ENCODE assay signal across 21 cellular contexts in genomic region chr10:131077031-131077430, GRCh38.
DNase-seq lines count a peak whose midpoint lies in the region; ATAC-seq and TF ChIP-seq lines count a peak whose summit lies in the region.
"Had no signal": no experiment of that assay in that cellular context is flagged by ENCODE, and none has a peak within 500 bp of the region (broad histone marks: within the 10 kb centered on the region; RNA-seq: fewer than 3 reads in every experiment).

No MANE protein-coding gene starts in this region.

- no peaks in the 10 kb centered on the region for H3K27me3 Mint-ChIP-seq in CD4-positive, alpha-beta memory T cell
- H3K27me3 Mint-ChIP-seq: IgD-negative memory B cell had no signal

- H3K36me3 ChIP-seq in left ventricle myocardium inferior, result no peaks in the 10 kb centered on the region
- H3K36me3 ChIP-seq in CD4-positive, alpha-beta memory T cell (ENCODE audit: insufficient read depth, low read length), result no peaks in the 10 kb centered on the region
- H3K36me3 ChIP-seq: BLaER1 had no signal

- no peak overlapping the region for H3K4me3 Mint-ChIP-seq in CD4-positive, alpha-beta memory T cell
- H3K4me3 Mint-ChIP-seq: CD14-positive monocyte; CD8-positive, alpha-beta T cell; GM23338; H9; IgD-negative memory B cell had no signal

- peak; percentile 32 for DNase-seq in Right ventricle myocardium inferior (ENCODE audit: missing footprints)
- no peak for DNase-seq in left ventricle myocardium inferior
- peak; percentile 29 for DNase-seq in islet precursor cell
- peak; percentile 58 for DNase-seq in posterior vena cava (ENCODE audit: low spot score)
- no peak for DNase-seq in stimulated activated CD4-positive, alpha-beta T cell treated with anti-CD3 and anti-CD28 coated beads, Interleukin-4, amount 100 ng/mL, for 4 hours
- no peak for DNase-seq in CD4-positive, alpha-beta memory T cell
- DNase-seq: AML-193; Calu3; CD8-positive, alpha-beta T cell; DMS79 treated with DMSO at 0.1 percent for 48 hours; GF-D8; H9; KBM-7 had no signal

- intact Hi-C loops in Right ventricle myocardium inferior (cut with DNase I) (no loop called here), left ventricle myocardium inferior (cut with micrococcal nuclease) (no loop called here), posterior vena cava (cut with DNase I) (no loop called here)
- intact Hi-C loops in CD4-positive, alpha-beta memory T cell (cut with micrococcal nuclease), result no loop called here

- H3K4me1 ChIP-seq in left ventricle myocardium inferior, result no peaks in the 10 kb centered on the region
- H3K4me1 ChIP-seq in CD4-positive, alpha-beta memory T cell (ENCODE audit: insufficient read depth, low read length), result no peaks in the 10 kb centered on the region
- H3K4me1 ChIP-seq: A549 had no signal

- POLR2A ChIA-PET in CD4-positive, alpha-beta memory T cell (lab: Charles Lee; ENCODE audit: partially characterized antibody), result no interaction called here

- H3K27ac Mint-ChIP-seq in CD4-positive, alpha-beta memory T cell, result no peak overlapping the region
- H3K27ac Mint-ChIP-seq: CD14-positive monocyte; CD8-positive, alpha-beta T cell; GM23338; H9; IgD-negative memory B cell had no signal

- no peak for ATAC-seq in Right ventricle myocardium inferior
- no peak for ATAC-seq in GM21825 (IDR thresholded peaks at IDR 0.05; ENCODE audit: unreplicated experiment)
- ATAC-seq: A549; CD8-positive, alpha-beta T cell; GM23338; HepG2 had no signal

- TF ChIP-seq CTCF in left ventricle myocardium inferior (IDR thresholded peaks at IDR 0.05; ENCODE audit: borderline replicate concordance), result no peak

- no peak overlapping the region for H3K27ac ChIP-seq in left ventricle myocardium inferior (replicated peaks)
- H3K27ac ChIP-seq in CD4-positive, alpha-beta memory T cell (ENCODE audit: low read depth, low read length), result no peak overlapping the region
- H3K27ac ChIP-seq: 22Rv1, A549, BLaER1 had no signal

- no peaks in the 10 kb centered on the region for H3K4me1 Mint-ChIP-seq in CD4-positive, alpha-beta memory T cell
- H3K4me1 Mint-ChIP-seq: CD14-positive monocyte, GM23338 had no signal

- H3K9me3 Mint-ChIP-seq in CD4-positive, alpha-beta memory T cell, result no peaks in the 10 kb centered on the region
- H3K9me3 Mint-ChIP-seq: CD8-positive, alpha-beta T cell; H9 had no signal

- H3K4me3 ChIP-seq in left ventricle myocardium inferior, result no peak overlapping the region
- no peak overlapping the region for H3K4me3 ChIP-seq in CD4-positive, alpha-beta memory T cell (ENCODE audit: low read length in 2 of 2)
- H3K4me3 ChIP-seq: A549, BLaER1, GM23338 had no signal

- H3K27me3 ChIP-seq in left ventricle myocardium inferior (ENCODE audit: low read depth), result peaks cover 67% of the 10 kb centered on the region
- no peaks in the 10 kb centered on the region for H3K27me3 ChIP-seq in CD4-positive, alpha-beta memory T cell (ENCODE audit: insufficient read depth, low read length)
- H3K27me3 ChIP-seq: BLaER1 had no signal

- no peaks in the 10 kb centered on the region for H3K9me3 ChIP-seq in left ventricle myocardium inferior (replicated peaks)
- H3K9me3 ChIP-seq in CD4-positive, alpha-beta memory T cell (ENCODE audit: control insufficient read depth in 1 of 2, low read length in 2 of 2), result no peaks in the 10 kb centered on the region
- H3K9me3 ChIP-seq: A549, BLaER1 had no signal

- CTCF ChIA-PET in CD4-positive, alpha-beta memory T cell (lab: Charles Lee; ENCODE audit: partially characterized antibody), result no interaction called here

- H3K36me3 Mint-ChIP-seq in CD4-positive, alpha-beta memory T cell, result no peaks in the 10 kb centered on the region
- H3K36me3 Mint-ChIP-seq: CD14-positive monocyte; CD8-positive, alpha-beta T cell; IgD-negative memory B cell had no signal

Comparison
In these comparisons a context has a peak if more than half of its experiments do, and no peak if none do; other contexts are left out.
1. DNase-seq: peak in Right ventricle myocardium inferior (single experiment), islet precursor cell (single experiment) and posterior vena cava (single experiment); none in left ventricle myocardium inferior (single experiment), stimulated activated CD4-positive, alpha-beta T cell treated with anti-CD3 and anti-CD28 coated beads, Interleukin-4, amount 100 ng/mL, for 4 hours (0 of 2) and CD4-positive, alpha-beta memory T cell (0 of 5).